In genomic region chr6:32427218-32427617, GRCh38 we compare ENCODE assay signal across 20 cellular contexts. TPM values are rescaled to one million over a fixed set of nuclear protein-coding genes. Genes with fewer than 3 reads are reported as not detected.
DNase-seq lines count a peak whose midpoint lies in the region; ATAC-seq, FAIRE-seq and TF ChIP-seq lines count a peak whose summit lies in the region.
"Had no signal": no experiment of that assay in that cellular context is flagged by ENCODE, and none has a peak within 500 bp of the region (broad histone marks: within the 10 kb centered on the region; RNA-seq: fewer than 3 reads in every experiment).

No MANE protein-coding gene starts in this region.

- no peaks in the 10 kb centered on the region for H3K27me3 ChIP-seq in prostate gland (replicated peaks; ENCODE audit: insufficient read depth)
- no peaks in the 10 kb centered on the region for H3K27me3 ChIP-seq in transverse colon
- H3K27me3 ChIP-seq: BLaER1 had no signal

- DNase-seq in GM12891 (ENCODE audit: insufficient read length, low spot score) (no peak), dermis blood vessel endothelial cell (peak; percentile 21), left lobe of liver (ENCODE audit: low spot score) (peak; percentile 55), lung microvascular endothelial cell (ENCODE audit: low read depth in 2 of 2) (peak; percentile 5 to 43), prostate gland (ENCODE audit: low spot score) (no peak), transverse colon (no peak), RKO (ENCODE audit: low spot score) (no peak), DMS53 treated with DMSO at 0.1 percent for 48 hours (lab: John Stamatoyannopoulos, UW; ENCODE audit: unreplicated experiment) (no peak)
- DNase-seq: 8988T; CD4-positive, alpha-beta memory T cell; DMS153; DMS79 treated with DMSO at 0.1 percent for 48 hours; GF-D8; H9 had no signal

- TF ChIP-seq CTCF in prostate gland (IDR thresholded peaks at IDR 0.05) (no peak), transverse colon (IDR thresholded peaks at IDR 0.05) (no peak)

- FAIRE-seq in GM12891 (lab: Jason Lieb, UNC): peak; percentile 51
- FAIRE-seq: H1 had no signal

- H3K27ac ChIP-seq in prostate gland (no peak overlapping the region), transverse colon (no peak overlapping the region)
- H3K27ac ChIP-seq: BLaER1 had no signal

- in situ Hi-C loops in transverse colon (cut with MboI; ENCODE audit: low pct_ligation_motif_present in 1 of 4, low pct_unique_long_range_greater_than_20kb in 1 of 4, low sequenced_read_pairs in 3 of 4): no loop called here

- no peak overlapping the region for H3K4me3 ChIP-seq in prostate gland
- no peak overlapping the region for H3K4me3 ChIP-seq in transverse colon
- H3K4me3 ChIP-seq: BLaER1 had no signal

- ATAC-seq in left lobe of liver: peak; percentile 94

- no peaks in the 10 kb centered on the region for H3K36me3 ChIP-seq in prostate gland
- no peaks in the 10 kb centered on the region for H3K36me3 ChIP-seq in transverse colon
- H3K36me3 ChIP-seq: BLaER1 had no signal

- TF ChIP-seq EP300 in transverse colon (IDR thresholded peaks at IDR 0.05; ENCODE audit: low read depth): no peak

- TF ChIP-seq POLR2A in GM12891 (IDR thresholded peaks at IDR 0.05; ENCODE audit: low read depth, low read length): no peak
- TF ChIP-seq POLR2A in prostate gland (IDR thresholded peaks at IDR 0.05): no peak
- TF ChIP-seq POLR2A in transverse colon (IDR thresholded peaks at IDR 0.05): no peak

- intact Hi-C loops in prostate gland (cut with DNase I): loop anchor here (5.0 kb wide), 1 partner anchor 365 kb away; no protein-coding TSS in a partner anchor
- intact Hi-C loops in transverse colon (cut with DNase I; ENCODE audit: low total_unique reads): no loop called here

- WGBS in prostate gland: 41% methylated on average over 1 of the region's 1 CpG
- 26 to 33% methylated on average over 1 of the region's 1 CpG for WGBS in transverse colon (ENCODE audit: low coverage in 1 of 2), 2 donors

- H3K9me3 ChIP-seq in prostate gland (no peaks in the 10 kb centered on the region), transverse colon (no peaks in the 10 kb centered on the region)
- H3K9me3 ChIP-seq: BLaER1 had no signal

- H3K4me1 ChIP-seq in prostate gland (replicated peaks) (no peaks in the 10 kb centered on the region), transverse colon (peaks cover 0 to 6% (median 0%) of the 10 kb centered on the region in 4 donors)
- H3K4me1 ChIP-seq: BLaER1 had no signal

TF ChIP-seq in GM12891, 5 proteins besides CTCF, POLR2A, EP300 and RAD21:
- TF ChIP-seq PAX5 (IDR thresholded peaks at IDR 0.05; ENCODE audit: insufficient read depth, low read length, severe bottlenecking): no peak
- no peak for TF ChIP-seq SPI1 (IDR thresholded peaks at IDR 0.05; ENCODE audit: low read depth, low read length)
- TF ChIP-seq POLR2AphosphoS5 (IDR thresholded peaks at IDR 0.05; ENCODE audit: low read depth, low read length): no peak
- TF ChIP-seq TAF1 (IDR thresholded peaks at IDR 0.05; ENCODE audit: low read depth, low read length): no peak
- no peak for TF ChIP-seq POU2F2 (IDR thresholded peaks at IDR 0.05; ENCODE audit: low read depth, low read length)

RNA-seq across cellular contexts. Expression of gene HLA-DRA, which starts 12.5 kb away (rescaled TPM):
- polyA plus RNA-seq in GM12891 (2012; ENCODE audit: low read depth, missing spikeins): 4,672 TPM
- total RNA-seq in dermis blood vessel endothelial cell (0.09 TPM in 1 of 2 replicates, not detected in the other), left lobe of liver (24.4 TPM), lung microvascular endothelial cell (not detected in 2 replicates), prostate gland (100 to 1,000 TPM; 116 to 145 TPM), transverse colon (100 to 1,000 TPM in 2 of 4 donors, 10 to 100 TPM in 2; 37.0 to 202 (median 132) TPM)
- total RNA-seq: A673, HT-29 had no signal
- polyA plus RNA-seq: AG04450 had no signal

RNA-seq across cellular contexts. Expression of gene BTNL2, which starts 20.2 kb away (rescaled TPM):
- polyA plus RNA-seq in GM12891 (2012; ENCODE audit: low read depth, missing spikeins): not detected
- total RNA-seq in dermis blood vessel endothelial cell (not detected in 2 replicates), left lobe of liver (not detected), lung microvascular endothelial cell (not detected in 2 replicates), prostate gland (not detected), transverse colon (not detected)
- total RNA-seq: A673; CD4-positive, alpha-beta memory T cell; H1; H9; HT-29 had no signal
- polyA plus RNA-seq: AG04450; CD14-positive monocyte; CD4-positive, alpha-beta memory T cell; H1 had no signal

RNA-seq across cellular contexts. Expression of gene TSBP1, which starts 55.5 kb away (rescaled TPM):
- polyA plus RNA-seq in GM12891 (2012; ENCODE audit: low read depth, missing spikeins): not detected
- total RNA-seq in dermis blood vessel endothelial cell (not detected in 2 replicates), left lobe of liver (not detected), lung microvascular endothelial cell (not detected in 2 replicates), prostate gland (under 1 TPM in 1 of 2 donors, not detected in 1; 0.45 TPM), transverse colon (not detected)
- total RNA-seq: A673; CD4-positive, alpha-beta memory T cell; H1; H9; HT-29 had no signal
- polyA plus RNA-seq: AG04450; CD14-positive monocyte; CD4-positive, alpha-beta memory T cell; H1 had no signal

Comparison
In these comparisons a context has a peak if more than half of its experiments do, and no peak if none do; other contexts are left out.
1. DNase-seq: peak in dermis blood vessel endothelial cell (single experiment), left lobe of liver (single experiment) and lung microvascular endothelial cell (2 of 2); none in GM12891 (single experiment), prostate gland (single experiment), transverse colon (single experiment), RKO (single experiment) and DMS53 treated with DMSO at 0.1 percent for 48 hours (single experiment).
2. RNA of gene HLA-DRA, which starts 12.5 kb away (total RNA-seq): 37.0 to 202 TPM in transverse colon, 116 to 145 TPM in prostate gland and 24.4 TPM in left lobe of liver (single experiment); 0.09 TPM in dermis blood vessel endothelial cell and not detected in lung microvascular endothelial cell; every median in the first group is over 10 times any median in the second.